Comparison of ENCODE assay signal across 9 cellular contexts in the genomic region with DNA sequence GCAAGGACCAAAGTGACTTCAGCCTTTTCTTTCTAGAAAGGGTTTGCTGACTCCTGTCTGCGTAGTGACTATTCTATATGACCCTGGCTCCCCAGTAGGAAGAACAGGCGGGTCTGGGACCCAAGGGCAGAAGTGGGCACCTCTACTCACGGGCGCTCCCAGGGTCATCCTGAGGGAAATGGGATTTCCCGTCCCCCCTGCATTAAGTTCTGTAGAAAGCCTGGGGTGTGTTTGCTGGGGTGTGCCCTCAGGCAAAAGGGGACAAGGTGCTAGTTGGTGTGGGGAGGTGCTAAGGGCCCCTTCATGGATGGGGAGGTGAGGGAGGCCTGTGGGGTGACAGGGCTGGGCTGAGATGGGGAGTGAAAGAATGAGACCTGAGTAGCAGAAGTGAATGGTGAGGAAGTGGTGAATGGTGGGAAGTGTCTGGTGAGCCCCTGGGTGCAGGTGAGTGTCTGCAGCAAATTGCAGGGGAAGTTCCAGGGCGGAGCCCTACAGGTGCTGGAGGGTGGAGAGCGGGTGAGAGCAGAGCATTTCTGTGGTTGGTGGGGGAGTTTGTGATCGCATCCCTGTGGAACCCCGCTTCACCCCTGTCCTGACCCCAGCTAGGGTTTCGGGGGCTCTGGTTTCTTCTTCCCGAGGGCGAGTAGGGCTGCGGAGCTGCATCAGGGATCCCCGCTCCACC. TPM values are rescaled to one million over a fixed set of nuclear protein-coding genes. Genes with fewer than 3 reads are reported as not detected.
DNase-seq lines count a peak whose midpoint lies in the region; ATAC-seq, FAIRE-seq and TF ChIP-seq lines count a peak whose summit lies in the region.
"Had no signal": no experiment of that assay in that cellular context is flagged by ENCODE, and none has a peak within 500 bp of the region (broad histone marks: within the 10 kb centered on the region; RNA-seq: fewer than 3 reads in every experiment).

No MANE protein-coding gene starts in this region.

- ATAC-seq in GM19438 (IDR thresholded peaks at IDR 0.05; ENCODE audit: low read depth, unreplicated experiment) (peak; percentile 35), GM12878 (peak; percentile 67), HG03045 (IDR thresholded peaks at IDR 0.05; ENCODE audit: unreplicated experiment) (no peak)

- CTCF ChIA-PET in AG04449 (lab: Yijun Ruan, JAX), result interaction anchor here (0.5 to 1.2 kb wide), 2 partner anchors 13 kb away, joined by 3 to 6 read pairs; no protein-coding TSS in a partner anchor
- CTCF ChIA-PET in GM12878 (lab: Yijun Ruan, JAX), result interaction anchor here (1.1 kb wide), 1 partner anchor 12 kb away, joined by 6 read pairs; no protein-coding TSS in a partner anchor

- intact Hi-C loops in GM12878 (cut with micrococcal nuclease; ENCODE audit: unreplicated experiment), result no loop called here

- RAD21 ChIA-PET in GM12878 (lab: Charles Lee; ENCODE audit: unreplicated experiment), result no interaction called here

- peaks cover 25% of the 10 kb centered on the region for H3K79me2 ChIP-seq in Loucy (ENCODE audit: insufficient read depth, low read length)
- H3K79me2 ChIP-seq in GM12878 (ENCODE audit: control insufficient read depth, insufficient read depth, low read length), result no peaks in the 10 kb centered on the region

- H3K27me3 ChIP-seq in Loucy (ENCODE audit: insufficient read depth, low read length, poor library complexity, severe bottlenecking) (no peaks in the 10 kb centered on the region), GM12878 (replicated peaks in 1 of 2; ENCODE audit: control insufficient read depth in 2 of 2, insufficient read depth in 2 of 2, low read length in 1 of 2) (no peaks in the 10 kb centered on the region; a peak in 2 of 4 replicates), mononuclear cell (ENCODE audit: insufficient read depth, low read length) (peaks cover 14% of the 10 kb centered on the region)

- POLR2A ChIA-PET in AG04449 (lab: Yijun Ruan, JAX), result no interaction called here
- POLR2A ChIA-PET in GM12878 (lab: Charles Lee), result no interaction called here

- in situ Hi-C loops in GM12878 (cut with MboI), result no loop called here

- no peak overlapping the region for H3K27ac ChIP-seq in GM12878 (ENCODE audit: control insufficient read depth, insufficient read depth)

- no peak for TF ChIP-seq POLR2A in GM12878 (IDR thresholded peaks at IDR 0.05; ENCODE audit: low read depth, low read length)

- H3K9me3 ChIP-seq in Loucy (ENCODE audit: insufficient read depth, low read depth, low read length) (no peaks in the 10 kb centered on the region), GM12878 (replicated peaks; ENCODE audit: control insufficient read depth, insufficient read depth, low read length) (peaks cover 8% of the 10 kb centered on the region; the same call in 2 of the 3 replicates), mononuclear cell (ENCODE audit: low read depth, low read length) (no peaks in the 10 kb centered on the region)

- SMC1A ChIA-PET in GM12878 (lab: Charles Lee; ENCODE audit: uncharacterized antibody, unreplicated experiment), result no interaction called here

- no peaks in the 10 kb centered on the region for H3K36me3 ChIP-seq in Loucy (ENCODE audit: insufficient read depth, low read length)
- no peaks in the 10 kb centered on the region for H3K36me3 ChIP-seq in GM12878 (ENCODE audit: control insufficient read depth in 2 of 2, insufficient read depth in 2 of 2, low read length in 1 of 2)

- TF ChIP-seq RAD21 in GM12878 (IDR thresholded peaks at IDR 0.05; ENCODE audit: insufficient read depth, low read depth, low read length), result no peak

- no peak for DNase-seq in AG04449 (ENCODE audit: low read depth, low spot score)
- DNase-seq in GM12878 (ENCODE audit: low read depth, low spot score), result no peak
- no peak for DNase-seq in NCI-H2196 (lab: John Stamatoyannopoulos, UW; ENCODE audit: unreplicated experiment)
- DNase-seq in NCI-H1436 (lab: John Stamatoyannopoulos, UW), result no peak

- BruUV-seq in GM12878 (replicated peaks; lab: Mats Ljungman, UMichigan), result no TSS peak

- H3K9me2 ChIP-seq in Loucy (replicated peaks; ENCODE audit: low read depth, low read length), result no peaks in the 10 kb centered on the region

- H3K4me3 ChIP-seq in AG04449 (ENCODE audit: low read depth, low read length), result peak overlapping the region; percentile 66
- peak overlapping the region; percentile 89 for H3K4me3 ChIP-seq in Loucy (ENCODE audit: low read length, poor library complexity, severe bottlenecking)
- peak overlapping the region; percentile 73; the same call in 1 of the 2 replicates for H3K4me3 ChIP-seq in GM12878
- peak overlapping the region; percentile 53 for H3K4me3 ChIP-seq in mononuclear cell (ENCODE audit: low read length)

- H3K9ac ChIP-seq in Loucy (ENCODE audit: low read depth, low read length, poor library complexity, severe bottlenecking), result peak overlapping the region; percentile 78
- H3K9ac ChIP-seq in GM12878 (ENCODE audit: control insufficient read depth, insufficient read depth, low read length), result no peak overlapping the region

- H3F3A ChIP-seq in Loucy (ENCODE audit: low read depth), result no peaks in the 10 kb centered on the region

- WGBS in GM12878 (ENCODE audit: insufficient coverage, insufficient replicate concordance, low lambda C conversion rate, missing lambda C conversion rate), result 11% methylated on average over 13 of the region's 14 CpGs

- H4K20me1 ChIP-seq in Loucy (ENCODE audit: insufficient read depth, low read length, poor library complexity, severe bottlenecking) (peaks cover 4% of the 10 kb centered on the region), GM12878 (ENCODE audit: control insufficient read depth, insufficient read depth) (no peaks in the 10 kb centered on the region; the same call in 1 of the 2 replicates)

- peak overlapping the region; percentile 84 for H2AFZ ChIP-seq in Loucy (ENCODE audit: low read length)
- H2AFZ ChIP-seq in GM12878 (ENCODE audit: control insufficient read depth, low read depth, low read length), result peak overlapping the region; percentile 85

- TF ChIP-seq CTCF in AG04449 (IDR thresholded peaks at IDR 0.05; ENCODE audit: insufficient read depth, low read length, missing control alignments) (no peak), Loucy (conservative IDR thresholded peaks at IDR 0.05; ENCODE audit: low read length) (no peak), GM12878 (IDR thresholded peaks at IDR 0.05 in 2 of 3, conservative IDR thresholded peaks at IDR 0.05 in 1 of 3; ENCODE audit: control insufficient read depth in 2 of 3, extremely low read depth in 1 of 3, insufficient read depth in 1 of 3, low read depth in 3 of 3, low read length in 3 of 3) (no peak)

- H3K4me1 ChIP-seq in Loucy (ENCODE audit: insufficient read depth, low read length, poor library complexity, severe bottlenecking) (peaks cover 37% of the 10 kb centered on the region), GM12878 (ENCODE audit: control insufficient read depth, insufficient read depth, low read length) (peaks cover 37% of the 10 kb centered on the region), mononuclear cell (ENCODE audit: insufficient read depth, low read length) (peaks cover 20% of the 10 kb centered on the region)

- H3K4me2 ChIP-seq in Loucy (ENCODE audit: low read depth, low read length, poor library complexity, severe bottlenecking), result peak overlapping the region; percentile 98
- peak overlapping the region; percentile 97 for H3K4me2 ChIP-seq in GM12878 (ENCODE audit: control insufficient read depth, insufficient read depth)

- peak in 1 of 2 experiments; percentile 33; a peak in 1 of 4 replicates for TF ChIP-seq EP300 in GM12878 (IDR thresholded peaks at IDR 0.05; ENCODE audit: borderline replicate concordance in 1 of 2, control insufficient read depth in 1 of 2, low read depth in 2 of 2, low read length in 2 of 2)

- FAIRE-seq in GM12878 (lab: Jason Lieb, UNC), result no peak

TF ChIP-seq in GM12878, 131 proteins besides CTCF, POLR2A, EP300 and RAD21 (continues in another document):
- peak; percentile 65 for TF ChIP-seq RUNX3 (IDR thresholded peaks at IDR 0.05; ENCODE audit: low read length)
- TF ChIP-seq ATF7 (IDR thresholded peaks at IDR 0.05; ENCODE audit: low read depth), result peak; percentile 89; the same call in 1 of the 2 replicates
- TF ChIP-seq EZH2 (IDR thresholded peaks at IDR 0.05; ENCODE audit: borderline replicate concordance, control insufficient read depth, low read depth, low read length), result no peak
- peak; percentile 70; the same call in 1 of the 2 replicates for TF ChIP-seq SPI1 (IDR thresholded peaks at IDR 0.05; ENCODE audit: borderline replicate concordance, insufficient read depth, low read depth, low read length)

RNA-seq across cellular contexts. Expression of a gene that starts 21.1 kb away (rescaled TPM):
- not detected in 2 replicates for total RNA-seq in GM12878 (2013; cell fraction: nucleolus; rRNA removed)
- not detected in 2 replicates for total RNA-seq in GM12878 (2014; rRNA removed)
- not detected in 2 replicates for total RNA-seq in GM12878 (2014; rRNA removed; fragmentation: Illumina TruSeq; extraction: Trizol)
- not detected in 2 replicates for total RNA-seq in GM12878 (2021)
- polyA plus RNA-seq in GM12878 (2011; ENCODE audit: low read depth), result not detected
- not detected in 2 replicates for polyA plus RNA-seq in GM12878 (2011; rRNA removed)
- not detected in 2 replicates for polyA plus RNA-seq in GM12878 (2011; cell fraction: cytosol; rRNA removed)
- not detected in 2 replicates for polyA plus RNA-seq in GM12878 (2011; cell fraction: nucleus; rRNA removed)
- not detected in 2 replicates for polyA plus RNA-seq in GM12878 (2012)
- polyA plus RNA-seq in GM12878 (2014; fragmentation: Illumina TruSeq; extraction: Trizol), result not detected in 2 replicates
- not detected for polyA plus RNA-seq in GM12878 (2014; fragmentation: Nextera tagmentation; extraction: Ambion mirVana)
- polyA plus RNA-seq in GM12878 (2014; rRNA removed), result not detected in 2 replicates
- not detected for polyA plus RNA-seq in GM12878 (2016; fragmentation: Nextera tagmentation; extraction: Ambion mirVana)
- polyA minus RNA-seq in GM12878 (2011; rRNA and poly(A)+ RNA removed), result not detected in 2 replicates
- not detected in 2 replicates for polyA minus RNA-seq in GM12878 (2011; cell fraction: cytosol; rRNA and poly(A)+ RNA removed)
- polyA minus RNA-seq in GM12878 (2011; cell fraction: nucleus; rRNA and poly(A)+ RNA removed), result not detected in 2 replicates
- total RNA-seq in mononuclear cell, result 0.10 TPM
- total RNA-seq: left cardiac atrium had no signal

RNA-seq across cellular contexts. Expression of a gene that starts 40.5 kb away (rescaled TPM):
- 0.15 TPM in 1 of 2 replicates, not detected in the other for total RNA-seq in GM12878 (2013; cell fraction: nucleolus; rRNA removed)
- total RNA-seq in GM12878 (2014; rRNA removed) (not detected in 2 replicates), GM12878 (2014; rRNA removed; fragmentation: Illumina TruSeq; extraction: Trizol) (not detected in 2 replicates), GM12878 (2021) (not detected in 2 replicates), mononuclear cell (0.10 TPM)
- 0.07 TPM for polyA plus RNA-seq in GM12878 (2011; ENCODE audit: low read depth)
- polyA plus RNA-seq in GM12878 (2011; rRNA removed) (0.10 and 0.12 TPM in 2 replicates), GM12878 (2014; fragmentation: Illumina TruSeq; extraction: Trizol) (0.04 TPM in 1 of 2 replicates, not detected in the other), GM12878 (2014; fragmentation: Nextera tagmentation; extraction: Ambion mirVana) (under 1 TPM in 1 of 2 experiments, not detected in 1; 0.02 TPM), GM12878 (2014; rRNA removed) (not detected in 2 replicates), GM12878 (2016; fragmentation: Nextera tagmentation; extraction: Ambion mirVana) (not detected)
- polyA plus RNA-seq in GM12878 (2011; cell fraction: cytosol; rRNA removed), result 0.07 TPM in 1 of 2 replicates, not detected in the other
- polyA plus RNA-seq in GM12878 (2011; cell fraction: nucleus; rRNA removed), result 0.03 and 0.10 TPM in 2 replicates
- polyA plus RNA-seq in GM12878 (2012), result 0.06 TPM in 1 of 2 replicates, not detected in the other
- not detected in 2 replicates for polyA minus RNA-seq in GM12878 (2011; rRNA and poly(A)+ RNA removed)
- polyA minus RNA-seq in GM12878 (2011; cell fraction: cytosol; rRNA and poly(A)+ RNA removed), result not detected in 2 replicates
- polyA minus RNA-seq in GM12878 (2011; cell fraction: nucleus; rRNA and poly(A)+ RNA removed), result 0.10 TPM in 1 of 2 replicates, not detected in the other
